In the genomic region with DNA sequence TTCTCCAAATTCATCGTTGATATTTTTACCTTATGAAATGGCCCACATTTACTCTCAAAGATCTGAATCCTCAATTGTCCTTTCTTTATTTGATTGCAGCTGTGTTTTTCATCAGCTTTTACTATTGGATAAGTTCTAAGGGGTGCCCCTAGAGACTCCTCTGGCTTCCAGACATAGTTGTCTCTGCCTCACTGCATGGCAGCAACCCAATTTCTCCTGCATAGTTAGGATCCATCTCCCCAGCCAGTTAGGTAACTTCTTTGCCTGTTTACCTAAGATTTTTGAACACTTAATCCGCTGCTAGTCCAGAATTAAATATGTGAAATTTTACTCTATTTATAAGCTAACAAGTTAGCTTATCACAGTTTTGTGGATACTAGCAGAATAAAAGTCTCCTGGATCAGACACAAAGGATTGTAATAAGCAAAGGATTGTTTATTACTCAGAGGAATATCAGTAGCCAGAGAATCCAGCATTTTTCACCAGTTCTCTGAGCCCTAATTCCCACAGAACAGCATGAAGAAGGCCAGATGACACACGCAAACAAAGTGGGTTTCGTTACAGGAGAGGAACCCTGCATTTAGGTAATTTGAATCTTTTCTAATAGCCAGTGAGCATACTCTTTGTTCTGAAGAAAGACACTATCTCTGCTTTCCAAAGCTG, we compare ENCODE assay signal across 19 cellular contexts.
DNase-seq lines count a peak whose midpoint lies in the region; ATAC-seq and TF ChIP-seq lines count a peak whose summit lies in the region.
"Had no signal": no experiment of that assay in that cellular context is flagged by ENCODE, and none has a peak within 500 bp of the region (broad histone marks: within the 10 kb centered on the region; RNA-seq: fewer than 3 reads in every experiment).

No MANE protein-coding gene starts in this region.

- ATAC-seq in Right ventricle myocardium inferior (peak; percentile 78), left lobe of liver (peak; percentile 40), GM19035 (IDR thresholded peaks at IDR 0.05; ENCODE audit: unreplicated experiment) (no peak), HG03159 (IDR thresholded peaks at IDR 0.05; ENCODE audit: unreplicated experiment) (no peak)
- ATAC-seq: activated naive CD4-positive, alpha-beta T cell treated with anti-CD3 and anti-CD28 coated beads, Interleukin-2, amount 50 U/mL, for 72 hours; CD8-positive, alpha-beta T cell had no signal

- TF ChIP-seq EP300 in tibial nerve (IDR thresholded peaks at IDR 0.05): peak in 1 of 2 donors; percentile 30

- H3K9me3 ChIP-seq in tibial nerve: no peaks in the 10 kb centered on the region
- no peaks in the 10 kb centered on the region for H3K9me3 ChIP-seq in MG63
- H3K9me3 ChIP-seq: thoracic aorta had no signal

- WGBS in tibial nerve, 2 donors: 44 to 51% methylated on average over 4 of the region's 4 CpGs

- peaks cover 0 to 19% (median 0%) of the 10 kb centered on the region in 4 donors for H3K4me1 ChIP-seq in tibial nerve

- H3K4me3 ChIP-seq in fibroblast of mammary gland (ENCODE audit: control insufficient read depth, low read depth, low read length) (no peak overlapping the region), tibial nerve (no peak overlapping the region), MG63 (no peak overlapping the region)
- H3K4me3 ChIP-seq: thoracic aorta had no signal

- DNase-seq in Right ventricle myocardium inferior (ENCODE audit: missing footprints) (no peak), cardiac septum (ENCODE audit: low spot score) (no peak), fibroblast of mammary gland (ENCODE audit: low read depth) (peak; percentile 80), left lobe of liver (ENCODE audit: low spot score) (no peak), tibial nerve (ENCODE audit: low spot score in 2 of 2) (peak; percentile 36 to 74), MG63 (no peak)
- DNase-seq: activated CD4-positive, alpha-beta memory T cell treated with anti-CD3 and anti-CD28 coated beads, Interleukin-2, amount 10 ng/mL, durations not matched to agents 7 days and 5 days; activated CD4-positive, CD25-positive, alpha-beta regulatory T cell treated with anti-CD3 and anti-CD28 coated beads, Interleukin-2, amount 50 U/mL, for 72 hours; CD8-positive, alpha-beta T cell; head of caudate nucleus; NCI-H1092 treated with DMSO at 0.1 percent for 48 hours; NCI-H1930; NCI-H774; stimulated activated naive CD4-positive, alpha-beta T cell treated with Interleukin-2 at 50 U/mL for 16 hours; T-helper 2 cell had no signal

- H3K36me3 ChIP-seq in tibial nerve: no peaks in the 10 kb centered on the region
- no peaks in the 10 kb centered on the region for H3K36me3 ChIP-seq in MG63
- H3K36me3 ChIP-seq: thoracic aorta had no signal

- TF ChIP-seq POLR2A in tibial nerve (IDR thresholded peaks at IDR 0.05): no peak

- no peak for TF ChIP-seq CTCF in fibroblast of mammary gland (conservative IDR thresholded peaks at IDR 0.05; ENCODE audit: control insufficient read depth, insufficient read depth, low read depth, low read length)
- no peak for TF ChIP-seq CTCF in tibial nerve (IDR thresholded peaks at IDR 0.05)

- H3K27me3 ChIP-seq in tibial nerve: no peaks in the 10 kb centered on the region
- no peaks in the 10 kb centered on the region for H3K27me3 ChIP-seq in MG63

- H3K27ac ChIP-seq in tibial nerve: peak overlapping the region in 1 of 4 donors; percentile 68
- H3K27ac ChIP-seq: thoracic aorta had no signal

- intact Hi-C loops in Right ventricle myocardium inferior (cut with DNase I) (no loop called here), cardiac septum (cut with DNase I) (no loop called here)

Comparison
In these comparisons a context has a peak if more than half of its experiments do, and no peak if none do; other contexts are left out.
1. ATAC-seq: peak in Right ventricle myocardium inferior (single experiment) and left lobe of liver (single experiment); none in GM19035 (single experiment) and HG03159 (single experiment).
2. DNase-seq: peak in fibroblast of mammary gland (single experiment) and tibial nerve (2 of 2); none in Right ventricle myocardium inferior (single experiment), cardiac septum (single experiment), left lobe of liver (single experiment) and MG63 (single experiment).